ENCODE assay signal across 11 cellular contexts in genomic region chr17:78724999-78725398, GRCh38. TPM values are rescaled to one million over a fixed set of nuclear protein-coding genes. Genes with fewer than 3 reads are reported as not detected.
DNase-seq lines count a peak whose midpoint lies in the region; ATAC-seq and TF ChIP-seq lines count a peak whose summit lies in the region.
"Had no signal": no experiment of that assay in that cellular context is flagged by ENCODE, and none has a peak within 500 bp of the region (broad histone marks: within the 10 kb centered on the region; RNA-seq: fewer than 3 reads in every experiment).

No MANE protein-coding gene starts in this region.

- H3K27ac Mint-ChIP-seq in WTC11 = peak overlapping the region; percentile 35
- H3K27ac Mint-ChIP-seq in glutamatergic neuron (ENCODE audit: unreplicated experiment) = no peak overlapping the region
- H3K27ac Mint-ChIP-seq in stimulated activated memory B cell treated with anti-CD40 and anti-IgM and Interleukin-4, amounts not matched to agents 10 μg/mL and 1 μg/mL and 100 μg/mL, for 72 hours = peak overlapping the region; percentile 95

- H3K27me3 Mint-ChIP-seq in WTC11 (ENCODE audit: low read depth) (peaks cover 5% of the 10 kb centered on the region; the same call in 1 of the 2 replicates), glutamatergic neuron (ENCODE audit: unreplicated experiment) (peaks cover 2% of the 10 kb centered on the region)
- no peaks in the 10 kb centered on the region for H3K27me3 Mint-ChIP-seq in stimulated activated memory B cell treated with anti-CD40 and anti-IgM and Interleukin-4, amounts not matched to agents 10 μg/mL and 1 μg/mL and 100 μg/mL, for 72 hours

- peak; percentile 53 for DNase-seq in activated CD8-positive, alpha-beta memory T cell treated with anti-CD3 and anti-CD28 coated beads for 24 hours
- DNase-seq in activated CD8-positive, alpha-beta memory T cell treated with anti-CD3 and anti-CD28 coated beads, Interleukin-2, amount 50 U/mL, for 4 hours = no peak
- DNase-seq in WTC11 (ENCODE audit: low spot score) = no peak
- no peak for DNase-seq in glutamatergic neuron
- no peak for DNase-seq in SIG-M5 treated with dmso at 0.1 percent for 504 hours (lab: John Stamatoyannopoulos, UW; ENCODE audit: unreplicated experiment)
- DNase-seq: activated gamma-delta T cell treated with Interleukin-2 at 50 U/mL for 16 hours, colonic mucosa, MG63 had no signal

- POLR2A ChIA-PET in WTC11 (lab: Charles Lee) = no interaction called here

- ATAC-seq in WTC11 (no peak), GM19463 (IDR thresholded peaks at IDR 0.05; ENCODE audit: unreplicated experiment) (no peak), GM21360 (IDR thresholded peaks at IDR 0.05; ENCODE audit: unreplicated experiment) (no peak)
- no peak for ATAC-seq in stimulated activated memory B cell treated with anti-CD40 and anti-IgM and Interleukin-4, amounts not matched to agents 10 μg/mL and 1 μg/mL and 100 μg/mL, for 72 hours

- peak overlapping the region; percentile 13 for H3K4me3 Mint-ChIP-seq in WTC11
- H3K4me3 Mint-ChIP-seq in glutamatergic neuron (ENCODE audit: unreplicated experiment) = peak overlapping the region; percentile 14
- peak overlapping the region; percentile 61 for H3K4me3 Mint-ChIP-seq in stimulated activated memory B cell treated with anti-CD40 and anti-IgM and Interleukin-4, amounts not matched to agents 10 μg/mL and 1 μg/mL and 100 μg/mL, for 72 hours

- CTCF ChIA-PET in WTC11 (lab: Charles Lee) = interaction anchor here (1.1 to 6.0 kb wide), 3 partner anchors 8 to 165 kb away, joined by 4 to 40 read pairs (median 5); no protein-coding TSS in a partner anchor

- no peak for TF ChIP-seq CTCF in WTC11 (IDR thresholded peaks at IDR 0.05)
- no peak for TF ChIP-seq CTCF in glutamatergic neuron (IDR thresholded peaks at IDR 0.05; ENCODE audit: partially characterized antibody, unreplicated experiment)

- H3K36me3 Mint-ChIP-seq in WTC11 = no peaks in the 10 kb centered on the region
- H3K36me3 Mint-ChIP-seq in glutamatergic neuron (ENCODE audit: unreplicated experiment) = no peaks in the 10 kb centered on the region
- peaks cover 57% of the 10 kb centered on the region for H3K36me3 Mint-ChIP-seq in stimulated activated memory B cell treated with anti-CD40 and anti-IgM and Interleukin-4, amounts not matched to agents 10 μg/mL and 1 μg/mL and 100 μg/mL, for 72 hours

- peaks cover 63% of the 10 kb centered on the region for H3K4me1 Mint-ChIP-seq in WTC11
- peaks cover 34% of the 10 kb centered on the region for H3K4me1 Mint-ChIP-seq in glutamatergic neuron (ENCODE audit: low read depth, unreplicated experiment)
- peaks cover 96% of the 10 kb centered on the region for H3K4me1 Mint-ChIP-seq in stimulated activated memory B cell treated with anti-CD40 and anti-IgM and Interleukin-4, amounts not matched to agents 10 μg/mL and 1 μg/mL and 100 μg/mL, for 72 hours

- no peaks in the 10 kb centered on the region for H3K9me3 Mint-ChIP-seq in WTC11
- H3K9me3 Mint-ChIP-seq in glutamatergic neuron (ENCODE audit: unreplicated experiment) = no peaks in the 10 kb centered on the region
- H3K9me3 Mint-ChIP-seq in stimulated activated memory B cell treated with anti-CD40 and anti-IgM and Interleukin-4, amounts not matched to agents 10 μg/mL and 1 μg/mL and 100 μg/mL, for 72 hours = no peaks in the 10 kb centered on the region

TF ChIP-seq in WTC11, 78 proteins besides CTCF, POLR2A, EP300 and RAD21:
- TF ChIP-seq ETV6 (CRISPR knock-in tag; IDR thresholded peaks at IDR 0.05) (no peak), E2F4 (CRISPR knock-in tag; IDR thresholded peaks at IDR 0.05; ENCODE audit: borderline replicate concordance, low read depth) (no peak), E2F1 (CRISPR knock-in tag; IDR thresholded peaks at IDR 0.05) (no peak), HMGXB4 (CRISPR knock-in tag; IDR thresholded peaks at IDR 0.05) (no peak), CREB1 (CRISPR knock-in tag; IDR thresholded peaks at IDR 0.05) (no peak), ATF6 (CRISPR knock-in tag; IDR thresholded peaks at IDR 0.05) (no peak), FOXJ3 (CRISPR knock-in tag; IDR thresholded peaks at IDR 0.05; ENCODE audit: borderline replicate concordance) (no peak), ZNF423 (CRISPR knock-in tag; IDR thresholded peaks at IDR 0.05) (no peak), E2F5 (CRISPR knock-in tag; IDR thresholded peaks at IDR 0.05) (no peak), ATF1 (CRISPR knock-in tag; IDR thresholded peaks at IDR 0.05) (no peak)
TF ChIP-seq in WTC11: peak in this region for 0.

RNA-seq across cellular contexts. Expression of gene CYTH1, which starts 57.1 kb away (rescaled TPM):
- total RNA-seq in WTC11 (2021) (15.1 to 20.0 TPM (median 15.8 TPM) in 3 replicates), glutamatergic neuron (ENCODE audit: unreplicated experiment) (57.2 TPM)
